26 cellular contexts compared by ENCODE assay signal in genomic region chr2:200452377-200452776, GRCh38. TPM values are rescaled to one million over a fixed set of nuclear protein-coding genes. Genes with fewer than 3 reads are reported as not detected.
DNase-seq lines count a peak whose midpoint lies in the region; ATAC-seq, FAIRE-seq and TF ChIP-seq lines count a peak whose summit lies in the region.
"Had no signal": no experiment of that assay in that cellular context is flagged by ENCODE, and none has a peak within 500 bp of the region (broad histone marks: within the 10 kb centered on the region; RNA-seq: fewer than 3 reads in every experiment).

No MANE protein-coding gene starts in this region.

- no peak overlapping the region for H2AFZ ChIP-seq in HepG2 (ENCODE audit: low read length)
- no peak overlapping the region for H2AFZ ChIP-seq in K562 (ENCODE audit: low read depth, low read length)

- H3K79me2 ChIP-seq in HepG2 (ENCODE audit: insufficient read depth, low read length) (no peaks in the 10 kb centered on the region), K562 (ENCODE audit: control insufficient read depth, insufficient read depth, low read length) (no peaks in the 10 kb centered on the region)

- no peak overlapping the region for H3K27ac ChIP-seq in HepG2 (ENCODE audit: extremely low read length, insufficient read depth, low read length)
- H3K27ac ChIP-seq in right lobe of liver, result no peak overlapping the region
- no peak overlapping the region for H3K27ac ChIP-seq in K562 (ENCODE audit: extremely low read depth, low read depth, low read length)
- H3K27ac ChIP-seq: 22Rv1, BLaER1 had no signal

- BruUV-seq in HepG2 (replicated peaks; lab: Mats Ljungman, UMichigan) (no TSS peak), K562 (replicated peaks; lab: Mats Ljungman, UMichigan) (no TSS peak)

- FAIRE-seq in HepG2 (lab: Jason Lieb, UNC), result no peak
- no peak for FAIRE-seq in K562 (lab: Jason Lieb, UNC)
- FAIRE-seq in colon (lab: Jason Lieb, UNC), result peak; percentile 14
- FAIRE-seq: GM12878, GM12892, GM18507 had no signal

- H3K4me3 ChIP-seq in HepG2 (replicated peaks in 1 of 3; ENCODE audit: insufficient read depth in 1 of 3, low read depth in 2 of 3, low read length in 3 of 3) (no peak overlapping the region), right lobe of liver (no peak overlapping the region), K562 (no peak overlapping the region)
- H3K4me3 ChIP-seq: BLaER1, GM12878 had no signal

- TF ChIP-seq CTCF in HepG2 (CRISPR knock-in tag; IDR thresholded peaks at IDR 0.05), result no peak
- TF ChIP-seq CTCF in right lobe of liver (IDR thresholded peaks at IDR 0.05), result no peak
- no peak for TF ChIP-seq CTCF in K562 (IDR thresholded peaks at IDR 0.05 in 2 of 3, conservative IDR thresholded peaks at IDR 0.05 in 1 of 3; ENCODE audit: insufficient read depth in 2 of 3, low read depth in 1 of 3, low read length in 3 of 3)

- CTCF ChIA-PET in HepG2 (lab: Yijun Ruan, JAX; ENCODE audit: low intra/inter-chr PET ratio, low total read pairs), result no interaction called here
- CTCF ChIA-PET in K562 (lab: Yijun Ruan, JAX; ENCODE audit: low intra/inter-chr PET ratio), result no interaction called here

- TF ChIP-seq EP300 in HepG2 (IDR thresholded peaks at IDR 0.05; ENCODE audit: low read depth in 2 of 2, low read length in 2 of 2) (no peak), HepG2 (CRISPR knock-in tag; IDR thresholded peaks at IDR 0.05; ENCODE audit: borderline replicate concordance) (no peak), K562 (IDR thresholded peaks at IDR 0.05; ENCODE audit: low read length) (no peak)

- no peaks in the 10 kb centered on the region for H3K9me1 ChIP-seq in K562 (ENCODE audit: control insufficient read depth, insufficient read depth, low read length)

- no peaks in the 10 kb centered on the region for H3K9me3 ChIP-seq in HepG2 (ENCODE audit: low read length)
- no peaks in the 10 kb centered on the region for H3K9me3 ChIP-seq in right lobe of liver
- no peaks in the 10 kb centered on the region for H3K9me3 ChIP-seq in K562 (replicated peaks; ENCODE audit: control insufficient read depth, insufficient read depth, low read depth, low read length)
- H3K9me3 ChIP-seq: BE2C, BLaER1 had no signal

- TF ChIP-seq RAD21 in HepG2 (CRISPR knock-in tag; IDR thresholded peaks at IDR 0.05) (no peak), K562 (CRISPR knock-in tag; conservative IDR thresholded peaks at IDR 0.05 in 1 of 2, IDR thresholded peaks at IDR 0.05 in 1 of 2) (no peak)

- H3K4me2 ChIP-seq in HepG2 (ENCODE audit: low read depth, low read length), result no peak overlapping the region
- no peak overlapping the region for H3K4me2 ChIP-seq in K562 (ENCODE audit: insufficient read depth, low read length)
- H3K4me2 ChIP-seq: BLaER1 had no signal

- no peak for TF ChIP-seq POLR2A in HepG2 (IDR thresholded peaks at IDR 0.05; ENCODE audit: insufficient read depth in 1 of 2, low read depth in 2 of 2, low read length in 2 of 2)
- no peak for TF ChIP-seq POLR2A in right lobe of liver (IDR thresholded peaks at IDR 0.05)
- no peak for TF ChIP-seq POLR2A in K562 (conservative IDR thresholded peaks at IDR 0.05)

- no peaks in the 10 kb centered on the region for H3K27me3 ChIP-seq in HepG2 (ENCODE audit: control insufficient read depth in 1 of 2, insufficient read depth in 2 of 2, low read length in 2 of 2)
- H3K27me3 ChIP-seq in right lobe of liver, result no peaks in the 10 kb centered on the region
- no peaks in the 10 kb centered on the region for H3K27me3 ChIP-seq in K562 (ENCODE audit: control insufficient read depth in 2 of 2, insufficient read depth in 2 of 2, low read length in 2 of 2)
- H3K27me3 ChIP-seq: BE2C, BLaER1 had no signal

- intact Hi-C loops in HepG2 (cut with micrococcal nuclease; ENCODE audit: unreplicated experiment), result no loop called here
- intact Hi-C loops in right lobe of liver (cut with DNase I), result no loop called here
- intact Hi-C loops in K562 (cut with micrococcal nuclease), result no loop called here

- H3K9ac ChIP-seq in HepG2 (ENCODE audit: insufficient read depth, low read depth, low read length), result no peak overlapping the region
- H3K9ac ChIP-seq in K562 (ENCODE audit: insufficient read depth in 1 of 2, low read depth in 2 of 2, low read length in 2 of 2), result no peak overlapping the region
- H3K9ac ChIP-seq: BLaER1 had no signal

- H4K20me1 ChIP-seq in HepG2 (ENCODE audit: insufficient read depth, low read length) (no peaks in the 10 kb centered on the region), K562 (replicated peaks; ENCODE audit: control insufficient read depth, insufficient read depth, low read length) (no peaks in the 10 kb centered on the region)
- H4K20me1 ChIP-seq: BLaER1 had no signal

- WGBS in HepG2 (ENCODE audit: low lambda C conversion rate), result 100% methylated on average over 2 of the region's 2 CpGs
- WGBS in right lobe of liver (ENCODE audit: insufficient coverage, low coverage, low lambda C conversion rate, missing lambda C conversion rate), result 91% methylated on average over 2 of the region's 2 CpGs
- WGBS in K562 (ENCODE audit: insufficient coverage, low coverage, missing lambda C conversion rate), result 100% methylated on average over 2 of the region's 2 CpGs

- POLR2A ChIA-PET in HepG2 (lab: Yijun Ruan, JAX) (no interaction called here), K562 (lab: Yijun Ruan, JAX) (no interaction called here)

- peaks cover 39 to 85% of the 10 kb centered on the region in 2 experiments for H3K36me3 ChIP-seq in HepG2 (replicated peaks in 1 of 2; ENCODE audit: control insufficient read depth in 1 of 2, insufficient read depth in 2 of 2, low read length in 2 of 2)
- peaks cover 0 to 4% (median 0%) of the 10 kb centered on the region in 4 donors for H3K36me3 ChIP-seq in right lobe of liver
- H3K36me3 ChIP-seq in K562 (ENCODE audit: control insufficient read depth, insufficient read depth, low read length), result no peaks in the 10 kb centered on the region

- no peak for DNase-seq in HepG2 (ENCODE audit: low spot score)
- DNase-seq in right lobe of liver, result no peak
- DNase-seq in K562 (ENCODE audit: extremely low read depth in 1 of 4, low spot score in 3 of 4), result no peak
- DNase-seq: ACHN; BE2C; C1 segment of cervical spinal cord; CD4-positive, alpha-beta memory T cell; CD4-positive, CD25-positive, alpha-beta regulatory T cell; CD8-positive, alpha-beta memory T cell; COR-L47; DMS 273 treated with DMSO at 0.1 percent for 48 hours; DMS153; DMS53; DMS79; DND-41; EL; GDM1 had no signal

- in situ Hi-C loops in HepG2 (cut with HindIII; ENCODE audit: extremely low pct_ligation_motif_present, low pct_unique_long_range_greater_than_20kb), result no loop called here
- in situ Hi-C loops in K562 (cut with MboI), result no loop called here

- no peaks in the 10 kb centered on the region for H3K4me1 ChIP-seq in HepG2 (ENCODE audit: insufficient read depth, low read length)
- peaks cover 0 to 15% (median 5%) of the 10 kb centered on the region in 4 donors for H3K4me1 ChIP-seq in right lobe of liver
- peaks cover 0 to 9% of the 10 kb centered on the region in 2 experiments; a peak in 3 of 5 replicates for H3K4me1 ChIP-seq in K562 (replicated peaks in 1 of 2; ENCODE audit: control insufficient read depth in 2 of 2, insufficient read depth in 2 of 2, low read length in 2 of 2)
- H3K4me1 ChIP-seq: BLaER1 had no signal

- ATAC-seq in HepG2, result no peak
- no peak for ATAC-seq in right lobe of liver
- ATAC-seq in K562, result no peak
- ATAC-seq in GM21737 (IDR thresholded peaks at IDR 0.05; ENCODE audit: unreplicated experiment), result no peak
- ATAC-seq in HG02870 (IDR thresholded peaks at IDR 0.05; ENCODE audit: unreplicated experiment), result no peak
- no peak for ATAC-seq in GM21360 (IDR thresholded peaks at IDR 0.05; ENCODE audit: unreplicated experiment)
- ATAC-seq: GM12878 had no signal

RNA-seq across cellular contexts. Expression of gene KCTD18, which starts 57.5 kb away (rescaled TPM):
- total RNA-seq in HepG2 (2016; rRNA removed; fragmentation: Illumina TruSeq; extraction: Trizol) (7.0 and 7.1 TPM in 2 replicates), right lobe of liver (10 to 100 TPM in 1 of 6 experiments, 1 to 10 TPM in 5; 6.2 to 16.7 (median 7.3) TPM), K562 (2014; rRNA removed) (4.2 and 4.3 TPM in 2 replicates), K562 (2014; rRNA removed; fragmentation: Illumina TruSeq; extraction: Trizol) (4.4 and 4.9 TPM in 2 replicates), K562 (2015; rRNA removed; fragmentation: Illumina TruSeq; extraction: Trizol) (4.6 and 5.4 TPM in 2 replicates), K562 (2021) (3.0 and 3.8 TPM in 2 replicates)
- total RNA-seq in HepG2 (2016; cell fraction: cytosol; rRNA removed; fragmentation: Illumina TruSeq; extraction: Trizol; ENCODE audit: low read depth), result 1.9 and 2.4 TPM in 2 replicates
- total RNA-seq in HepG2 (2016; cell fraction: insoluble cytoplasmic fraction; rRNA removed; fragmentation: Illumina TruSeq; extraction: Trizol), result 6.3 and 7.3 TPM in 2 replicates
- total RNA-seq in HepG2 (2016; cell fraction: membrane; rRNA removed; fragmentation: Illumina TruSeq; extraction: Trizol), result 7.3 and 8.3 TPM in 2 replicates
- 3.6 and 4.2 TPM in 2 replicates for total RNA-seq in HepG2 (2016; cell fraction: nucleus; rRNA removed; fragmentation: Illumina TruSeq; extraction: Trizol)
- polyA plus RNA-seq in HepG2 (2011; rRNA removed) (2.2 and 2.5 TPM in 2 replicates), K562 (2011; rRNA removed) (2.6 and 3.2 TPM in 2 replicates), K562 (2014; fragmentation: Illumina TruSeq; extraction: Trizol) (3.6 and 3.8 TPM in 2 replicates), K562 (2014; fragmentation: Nextera tagmentation; extraction: Ambion mirVana) (under 1 TPM; 0.39 to 0.43 TPM), K562 (2014; rRNA removed) (3.3 and 3.8 TPM in 2 replicates)
- 1.6 and 2.3 TPM in 2 replicates for polyA plus RNA-seq in HepG2 (2011; cell fraction: cytosol; rRNA removed)
- polyA plus RNA-seq in HepG2 (2011; cell fraction: nucleus; rRNA removed), result 3.2 and 4.3 TPM in 2 replicates
- 2.8 and 4.9 TPM in 2 replicates for polyA plus RNA-seq in HepG2 (2012)
- polyA plus RNA-seq in HepG2 (2016; cell fraction: cytosol; fragmentation: Illumina TruSeq; extraction: Trizol; ENCODE audit: low read depth), result 2.4 and 3.1 TPM in 2 replicates
- polyA plus RNA-seq in HepG2 (2016; cell fraction: insoluble cytoplasmic fraction; fragmentation: Illumina TruSeq; extraction: Trizol; ENCODE audit: low read depth), result 5.9 and 8.3 TPM in 2 replicates
- 5.6 TPM in 2 replicates for polyA plus RNA-seq in HepG2 (2016; cell fraction: membrane; fragmentation: Illumina TruSeq; extraction: Trizol; ENCODE audit: low read depth)
- polyA plus RNA-seq in HepG2 (2016; cell fraction: nucleus; fragmentation: Illumina TruSeq; extraction: Trizol; ENCODE audit: insufficient read depth, low read depth), result 5.0 and 6.2 TPM in 2 replicates
- polyA minus RNA-seq in HepG2 (2011; rRNA and poly(A)+ RNA removed; ENCODE audit: low replicate concordance), result 0.42 and 0.86 TPM in 2 replicates
- polyA minus RNA-seq in HepG2 (2011; cell fraction: cytosol; rRNA and poly(A)+ RNA removed), result 2.0 and 2.1 TPM in 2 replicates
- polyA minus RNA-seq in HepG2 (2011; cell fraction: nucleus; rRNA and poly(A)+ RNA removed), result 4.0 and 4.1 TPM in 2 replicates
- 2.0 and 4.0 TPM in 2 replicates for total RNA-seq in K562 (2011; cell fraction: chromatin; rRNA removed; ENCODE audit: low replicate concordance)
- 1.3 and 1.6 TPM in 2 replicates for total RNA-seq in K562 (2011; cell fraction: nucleolus; rRNA removed)
- total RNA-seq in K562 (2011; cell fraction: nucleoplasm; rRNA removed), result 2.7 and 3.4 TPM in 2 replicates
- 1.6 and 1.8 TPM in 2 replicates for polyA plus RNA-seq in K562 (2011; cell fraction: cytosol; rRNA removed)
- polyA plus RNA-seq in K562 (2011; cell fraction: nucleus; rRNA removed), result 3.1 and 3.4 TPM in 2 replicates
- 3.2 and 5.6 TPM in 2 replicates for polyA plus RNA-seq in K562 (2012)
- polyA minus RNA-seq in K562 (2011; rRNA and poly(A)+ RNA removed), result 1.8 and 3.5 TPM in 2 replicates
- 1.3 and 4.6 TPM in 2 replicates for polyA minus RNA-seq in K562 (2011; cell fraction: cytosol; rRNA and poly(A)+ RNA removed)
- 1.6 and 2.6 TPM in 2 replicates for polyA minus RNA-seq in K562 (2011; cell fraction: nucleus; rRNA and poly(A)+ RNA removed)

Comparison
In these comparisons a context has a peak if more than half of its experiments do, and no peak if none do; other contexts are left out.
1. Of the 241 proteins assayed by ChIP-seq in both HepG2 and K562: peak only in HepG2: MAFF and MAFK; only in K562: none; in both: none; in neither: 239.